11 cellular contexts compared by ENCODE assay signal in the genomic region with DNA sequence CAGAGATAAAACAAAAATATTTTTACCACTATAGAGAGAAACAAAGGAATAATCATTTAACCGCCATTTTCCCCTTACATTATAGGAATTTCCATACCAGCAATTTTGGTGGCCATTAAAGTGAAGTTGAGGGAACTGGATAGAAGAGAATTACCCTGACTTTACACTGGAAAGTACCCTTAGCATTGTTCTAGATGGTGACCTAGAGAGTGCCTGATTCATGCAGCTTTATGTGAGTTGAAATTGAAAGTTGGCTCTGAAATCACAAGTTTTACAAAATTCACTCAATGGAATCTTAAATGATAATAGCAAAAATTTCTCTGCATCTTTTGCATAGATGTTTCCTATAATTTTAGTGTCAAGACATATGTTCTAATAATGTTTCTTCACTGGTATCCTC. TPM values are rescaled to one million over a fixed set of nuclear protein-coding genes. Genes with fewer than 3 reads are reported as not detected.
DNase-seq lines count a peak whose midpoint lies in the region; ATAC-seq and TF ChIP-seq lines count a peak whose summit lies in the region.
"Had no signal": no experiment of that assay in that cellular context is flagged by ENCODE, and none has a peak within 500 bp of the region (broad histone marks: within the 10 kb centered on the region; RNA-seq: fewer than 3 reads in every experiment).

No MANE protein-coding gene starts in this region.

- no peaks in the 10 kb centered on the region for H3K36me3 Mint-ChIP-seq in naive thymus-derived CD4-positive, alpha-beta T cell

- DNase-seq in LHCN-M2 (ENCODE audit: low read depth): peak; percentile 20
- DNase-seq in naive thymus-derived CD4-positive, alpha-beta T cell: no peak
- no peak for DNase-seq in stimulated activated CD4-positive, alpha-beta T cell treated with anti-CD3 and anti-CD28 coated beads, Interleukin-1b, Interleukin-23, amount 100 ng/mL, for 48 hours
- no peak for DNase-seq in NCI-H2171 (lab: John Stamatoyannopoulos, UW)
- DNase-seq in GM20000 (ENCODE audit: low spot score): no peak
- DNase-seq: cerebellar nuclear complex, IMR-90, NCI-H524 treated with DMSO at 0.1 percent for 48 hours, substantia nigra had no signal

- POLR2A ChIA-PET in naive thymus-derived CD4-positive, alpha-beta T cell (lab: Charles Lee): no interaction called here

- no peak overlapping the region for H3K27ac ChIP-seq in naive thymus-derived CD4-positive, alpha-beta T cell (ENCODE audit: low read depth, low read length)

- intact Hi-C loops in naive thymus-derived CD4-positive, alpha-beta T cell (cut with micrococcal nuclease): no loop called here

- H3K4me3 Mint-ChIP-seq in naive thymus-derived CD4-positive, alpha-beta T cell: no peak overlapping the region

- peaks cover 8 to 46% (median 17%) of the 10 kb centered on the region in 5 donors for H3K27me3 Mint-ChIP-seq in naive thymus-derived CD4-positive, alpha-beta T cell

- H3K27me3 ChIP-seq in naive thymus-derived CD4-positive, alpha-beta T cell (ENCODE audit: control insufficient read depth in 2 of 2, insufficient read depth in 2 of 2, low read length in 2 of 2): no peaks in the 10 kb centered on the region

- H3K36me3 ChIP-seq in naive thymus-derived CD4-positive, alpha-beta T cell (ENCODE audit: control insufficient read depth in 2 of 3, insufficient read depth in 3 of 3, low read length in 3 of 3): no peaks in the 10 kb centered on the region

- ATAC-seq in GM18870 (IDR thresholded peaks at IDR 0.05; ENCODE audit: unreplicated experiment) (peak; percentile 32), GM21825 (IDR thresholded peaks at IDR 0.05; ENCODE audit: unreplicated experiment) (peak; percentile 43)
- peak; percentile 47 for ATAC-seq in naive thymus-derived CD4-positive, alpha-beta T cell

- H3K9me3 ChIP-seq in naive thymus-derived CD4-positive, alpha-beta T cell (ENCODE audit: control insufficient read depth in 2 of 3, low read length in 3 of 3): no peaks in the 10 kb centered on the region

- peaks cover 3 to 59% of the 10 kb centered on the region in 2 donors for H3K4me1 ChIP-seq in naive thymus-derived CD4-positive, alpha-beta T cell (ENCODE audit: control insufficient read depth in 2 of 2, insufficient read depth in 2 of 2, low read length in 2 of 2)

- H3K9me3 Mint-ChIP-seq in naive thymus-derived CD4-positive, alpha-beta T cell: peaks cover 0 to 8% (median 2%) of the 10 kb centered on the region in 11 donors

- TF ChIP-seq CTCF in GM20000 (IDR thresholded peaks at IDR 0.05; ENCODE audit: extremely low read depth, missing control alignments): no peak

- H3K4me1 Mint-ChIP-seq in naive thymus-derived CD4-positive, alpha-beta T cell: peaks cover under 1 to 6% (median 5%) of the 10 kb centered on the region in 7 donors

- CTCF ChIA-PET in naive thymus-derived CD4-positive, alpha-beta T cell (lab: Charles Lee): interaction anchor here (0.6 kb wide), 1 partner anchor 1228 kb away, joined by 5 read pairs; no protein-coding TSS in a partner anchor

- no peak overlapping the region for H3K27ac Mint-ChIP-seq in naive thymus-derived CD4-positive, alpha-beta T cell

- peak overlapping the region; percentile 44 for H3K4me3 ChIP-seq in naive thymus-derived CD4-positive, alpha-beta T cell (ENCODE audit: low read length)

RNA-seq across cellular contexts. Expression of a gene that starts 55.7 kb away (rescaled TPM):
- 22.6 and 32.7 TPM in 2 replicates for total RNA-seq in LHCN-M2 (2014; rRNA removed)
- 36.6 TPM for polyA plus RNA-seq in LHCN-M2 (2012)
- 10 to 100 TPM; 22.2 to 46.7 (median 32.1) TPM for total RNA-seq in naive thymus-derived CD4-positive, alpha-beta T cell
- polyA plus RNA-seq in naive thymus-derived CD4-positive, alpha-beta T cell: 10 to 100 TPM; 40.0 to 51.1 TPM
